ENCODE assay signal across 1 cellular context in the genomic region with DNA sequence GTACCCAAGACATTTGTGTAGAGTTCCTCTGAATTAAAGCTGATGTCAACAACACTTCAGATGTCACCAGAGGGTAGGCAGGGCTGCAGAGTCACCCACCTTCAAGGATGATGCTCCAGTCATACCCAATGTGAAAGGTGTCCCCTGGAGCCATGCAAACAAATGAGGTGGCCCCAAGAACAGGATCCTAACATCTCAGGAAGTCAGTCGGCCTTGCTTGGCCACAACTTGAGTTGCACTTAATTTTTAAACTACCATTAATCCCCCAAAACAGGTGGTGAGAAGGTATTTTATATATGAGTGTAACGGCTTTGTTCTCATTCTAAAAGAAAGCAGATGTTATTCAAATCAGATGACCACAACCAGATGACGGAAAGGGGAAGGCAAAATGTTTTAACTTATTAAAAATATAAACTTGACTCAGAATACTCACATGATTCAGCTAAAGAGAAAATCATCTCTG.
A peak's percentile ranks its signal among the peaks of the same experiment; 100 is the strongest.
TF ChIP-seq lines count a peak whose summit lies in the region.

No MANE protein-coding gene starts in this region.

TF ChIP-seq in GM12878, 131 proteins besides CTCF, POLR2A, EP300 and RAD21 (continued from another document and continues in another):
- TF ChIP-seq, protein P1, sequence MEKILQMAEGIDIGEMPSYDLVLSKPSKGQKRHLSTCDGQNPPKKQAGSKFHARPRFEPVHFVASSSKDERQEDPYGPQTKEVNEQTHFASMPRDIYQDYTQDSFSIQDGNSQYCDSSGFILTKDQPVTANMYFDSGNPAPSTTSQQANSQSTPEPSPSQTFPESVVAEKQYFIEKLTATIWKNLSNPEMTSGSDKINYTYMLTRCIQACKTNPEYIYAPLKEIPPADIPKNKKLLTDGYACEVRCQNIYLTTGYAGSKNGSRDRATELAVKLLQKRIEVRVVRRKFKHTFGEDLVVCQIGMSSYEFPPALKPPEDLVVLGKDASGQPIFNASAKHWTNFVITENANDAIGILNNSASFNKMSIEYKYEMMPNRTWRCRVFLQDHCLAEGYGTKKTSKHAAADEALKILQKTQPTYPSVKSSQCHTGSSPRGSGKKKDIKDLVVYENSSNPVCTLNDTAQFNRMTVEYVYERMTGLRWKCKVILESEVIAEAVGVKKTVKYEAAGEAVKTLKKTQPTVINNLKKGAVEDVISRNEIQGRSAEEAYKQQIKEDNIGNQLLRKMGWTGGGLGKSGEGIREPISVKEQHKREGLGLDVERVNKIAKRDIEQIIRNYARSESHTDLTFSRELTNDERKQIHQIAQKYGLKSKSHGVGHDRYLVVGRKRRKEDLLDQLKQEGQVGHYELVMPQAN (conservative IDR thresholded peaks at IDR 0.05): no peak
- no peak for TF ChIP-seq LARP7 (IDR thresholded peaks at IDR 0.05)
- peak; percentile 90 for TF ChIP-seq MTA3 (IDR thresholded peaks at IDR 0.05; ENCODE audit: borderline replicate concordance, low read length)
- peak; percentile 86 for TF ChIP-seq STAT3 (IDR thresholded peaks at IDR 0.05; ENCODE audit: low read depth, low read length)
- TF ChIP-seq MXI1 (IDR thresholded peaks at IDR 0.05; ENCODE audit: low read depth, low read length): no peak
- TF ChIP-seq RCOR1 (conservative IDR thresholded peaks at IDR 0.05; ENCODE audit: low read depth, low read length): 0 out of 2 replicates have a peak, but pooled peaks have one; percentile 30
- TF ChIP-seq FOXK2 (IDR thresholded peaks at IDR 0.05): no peak; the same call in 1 of the 2 replicates
- TF ChIP-seq, protein P2, sequence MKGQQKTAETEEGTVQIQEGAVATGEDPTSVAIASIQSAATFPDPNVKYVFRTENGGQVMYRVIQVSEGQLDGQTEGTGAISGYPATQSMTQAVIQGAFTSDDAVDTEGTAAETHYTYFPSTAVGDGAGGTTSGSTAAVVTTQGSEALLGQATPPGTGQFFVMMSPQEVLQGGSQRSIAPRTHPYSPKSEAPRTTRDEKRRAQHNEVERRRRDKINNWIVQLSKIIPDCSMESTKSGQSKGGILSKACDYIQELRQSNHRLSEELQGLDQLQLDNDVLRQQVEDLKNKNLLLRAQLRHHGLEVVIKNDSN (IDR thresholded peaks at IDR 0.05; ENCODE audit: borderline replicate concordance, extremely low read length, insufficient read depth, low read depth, low read length): no peak
- TF ChIP-seq HDGF (IDR thresholded peaks at IDR 0.05): 0 out of 2 replicates have a peak, but pooled peaks have one; percentile 29
- TF ChIP-seq MTA2 (IDR thresholded peaks at IDR 0.05; ENCODE audit: low read depth): peak; percentile 95
- TF ChIP-seq SPI1 (IDR thresholded peaks at IDR 0.05; ENCODE audit: borderline replicate concordance, insufficient read depth, low read depth, low read length): peak; percentile 34; the same call in 1 of the 2 replicates
- no peak for TF ChIP-seq SMAD5 (IDR thresholded peaks at IDR 0.05; ENCODE audit: low read depth)
- TF ChIP-seq ZNF274 (IDR thresholded peaks at IDR 0.05; ENCODE audit: insufficient read depth, insufficient read length): no peak
- no peak for TF ChIP-seq NRF1 (conservative IDR thresholded peaks at IDR 0.05; ENCODE audit: low read depth, low read length)
- no peak; the same call in 1 of the 2 replicates for TF ChIP-seq NR2C1 (IDR thresholded peaks at IDR 0.05)
- TF ChIP-seq, protein P3, sequence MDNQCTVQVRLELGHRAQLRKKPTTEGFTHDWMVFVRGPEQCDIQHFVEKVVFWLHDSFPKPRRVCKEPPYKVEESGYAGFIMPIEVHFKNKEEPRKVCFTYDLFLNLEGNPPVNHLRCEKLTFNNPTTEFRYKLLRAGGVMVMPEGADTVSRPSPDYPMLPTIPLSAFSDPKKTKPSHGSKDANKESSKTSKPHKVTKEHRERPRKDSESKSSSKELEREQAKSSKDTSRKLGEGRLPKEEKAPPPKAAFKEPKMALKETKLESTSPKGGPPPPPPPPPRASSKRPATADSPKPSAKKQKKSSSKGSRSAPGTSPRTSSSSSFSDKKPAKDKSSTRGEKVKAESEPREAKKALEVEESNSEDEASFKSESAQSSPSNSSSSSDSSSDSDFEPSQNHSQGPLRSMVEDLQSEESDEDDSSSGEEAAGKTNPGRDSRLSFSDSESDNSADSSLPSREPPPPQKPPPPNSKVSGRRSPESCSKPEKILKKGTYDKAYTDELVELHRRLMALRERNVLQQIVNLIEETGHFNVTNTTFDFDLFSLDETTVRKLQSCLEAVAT (IDR thresholded peaks at IDR 0.05): no peak
- TF ChIP-seq CBFB (IDR thresholded peaks at IDR 0.05; ENCODE audit: low read depth): peak; percentile 86
- peak; percentile 81 for TF ChIP-seq RAD51 (IDR thresholded peaks at IDR 0.05)
- TF ChIP-seq NFIC (IDR thresholded peaks at IDR 0.05; ENCODE audit: low read depth, low read length): peak; percentile 96
- TF ChIP-seq ZNF217 (IDR thresholded peaks at IDR 0.05): peak; percentile 80
- TF ChIP-seq KDM1A (IDR thresholded peaks at IDR 0.05; ENCODE audit: borderline replicate concordance): no peak
- TF ChIP-seq KLF5 (IDR thresholded peaks at IDR 0.05; ENCODE audit: partially characterized antibody): no peak
- no peak for TF ChIP-seq CHD1 (IDR thresholded peaks at IDR 0.05; ENCODE audit: low read depth, low read length)
- TF ChIP-seq SREBF2 (IDR thresholded peaks at IDR 0.05; ENCODE audit: low read length): no peak
- TF ChIP-seq IKZF2 (IDR thresholded peaks at IDR 0.05): peak; percentile 90 to 95
- TF ChIP-seq ESRRA (IDR thresholded peaks at IDR 0.05; ENCODE audit: low read length): no peak
- no peak for TF ChIP-seq HDAC6 (IDR thresholded peaks at IDR 0.05; ENCODE audit: unreplicated experiment)
- peak; percentile 75; the same call in 1 of the 2 replicates for TF ChIP-seq CHD2 (IDR thresholded peaks at IDR 0.05; ENCODE audit: borderline replicate concordance, low read depth, low read length)
- no peak for TF ChIP-seq HDAC2 (IDR thresholded peaks at IDR 0.05)
- no peak for TF ChIP-seq EGR1 (IDR thresholded peaks at IDR 0.05; ENCODE audit: borderline replicate concordance in 1 of 2, low read depth in 2 of 2, low read length in 2 of 2)
- peak in 1 of 2 experiments; percentile 75; a peak in 2 of 4 replicates for TF ChIP-seq ETV6 (conservative IDR thresholded peaks at IDR 0.05 in 1 of 2, IDR thresholded peaks at IDR 0.05 in 1 of 2; ENCODE audit: borderline replicate concordance in 1 of 2, low read depth in 1 of 2)
- peak; percentile 94 for TF ChIP-seq ATF7 (IDR thresholded peaks at IDR 0.05; ENCODE audit: low read depth)
- TF ChIP-seq FOXM1 (IDR thresholded peaks at IDR 0.05; ENCODE audit: low read depth, low read length): peak; percentile 93
- no peak for TF ChIP-seq SUPT20H (IDR thresholded peaks at IDR 0.05; ENCODE audit: borderline replicate concordance, control insufficient read depth, low read depth, low read length)
- peak; percentile 29 for TF ChIP-seq BCL3 (IDR thresholded peaks at IDR 0.05; ENCODE audit: borderline replicate concordance, insufficient read depth, low read depth, low read length, poor library complexity, severe bottlenecking)
- 0 out of 2 replicates have a peak, but pooled peaks have one; percentile 10 for TF ChIP-seq POLR2AphosphoS2 (IDR thresholded peaks at IDR 0.05; ENCODE audit: low read depth, low read length)
- TF ChIP-seq, protein P4, sequence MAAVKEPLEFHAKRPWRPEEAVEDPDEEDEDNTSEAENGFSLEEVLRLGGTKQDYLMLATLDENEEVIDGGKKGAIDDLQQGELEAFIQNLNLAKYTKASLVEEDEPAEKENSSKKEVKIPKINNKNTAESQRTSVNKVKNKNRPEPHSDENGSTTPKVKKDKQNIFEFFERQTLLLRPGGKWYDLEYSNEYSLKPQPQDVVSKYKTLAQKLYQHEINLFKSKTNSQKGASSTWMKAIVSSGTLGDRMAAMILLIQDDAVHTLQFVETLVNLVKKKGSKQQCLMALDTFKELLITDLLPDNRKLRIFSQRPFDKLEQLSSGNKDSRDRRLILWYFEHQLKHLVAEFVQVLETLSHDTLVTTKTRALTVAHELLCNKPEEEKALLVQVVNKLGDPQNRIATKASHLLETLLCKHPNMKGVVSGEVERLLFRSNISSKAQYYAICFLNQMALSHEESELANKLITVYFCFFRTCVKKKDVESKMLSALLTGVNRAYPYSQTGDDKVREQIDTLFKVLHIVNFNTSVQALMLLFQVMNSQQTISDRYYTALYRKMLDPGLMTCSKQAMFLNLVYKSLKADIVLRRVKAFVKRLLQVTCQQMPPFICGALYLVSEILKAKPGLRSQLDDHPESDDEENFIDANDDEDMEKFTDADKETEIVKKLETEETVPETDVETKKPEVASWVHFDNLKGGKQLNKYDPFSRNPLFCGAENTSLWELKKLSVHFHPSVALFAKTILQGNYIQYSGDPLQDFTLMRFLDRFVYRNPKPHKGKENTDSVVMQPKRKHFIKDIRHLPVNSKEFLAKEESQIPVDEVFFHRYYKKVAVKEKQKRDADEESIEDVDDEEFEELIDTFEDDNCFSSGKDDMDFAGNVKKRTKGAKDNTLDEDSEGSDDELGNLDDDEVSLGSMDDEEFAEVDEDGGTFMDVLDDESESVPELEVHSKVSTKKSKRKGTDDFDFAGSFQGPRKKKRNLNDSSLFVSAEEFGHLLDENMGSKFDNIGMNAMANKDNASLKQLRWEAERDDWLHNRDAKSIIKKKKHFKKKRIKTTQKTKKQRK (IDR thresholded peaks at IDR 0.05; ENCODE audit: low read depth, low read length): no peak
- peak; percentile 55 for TF ChIP-seq E2F8 (IDR thresholded peaks at IDR 0.05; ENCODE audit: low read depth, partially characterized antibody)
- peak; percentile 86 for TF ChIP-seq MEF2A (IDR thresholded peaks at IDR 0.05; ENCODE audit: insufficient read depth, low read depth, low read length)
- peak; percentile 92 for TF ChIP-seq TCF12 (IDR thresholded peaks at IDR 0.05; ENCODE audit: low read depth, low read length)
- TF ChIP-seq IRF4 (IDR thresholded peaks at IDR 0.05; ENCODE audit: low read depth, low read length): peak; percentile 88
- no peak for TF ChIP-seq WRNIP1 (IDR thresholded peaks at IDR 0.05; ENCODE audit: borderline replicate concordance, low read depth, low read length)
- no peak for TF ChIP-seq ZNF384 (IDR thresholded peaks at IDR 0.05; ENCODE audit: borderline replicate concordance, low read depth, low read length)
- TF ChIP-seq BHLHE40 (IDR thresholded peaks at IDR 0.05; ENCODE audit: borderline replicate concordance in 1 of 2, low read depth in 2 of 2, low read length in 1 of 2): peak; percentile 71 to 80
- TF ChIP-seq SP1 (IDR thresholded peaks at IDR 0.05; ENCODE audit: low read depth, low read length): no peak
- TF ChIP-seq RBBP5 (conservative IDR thresholded peaks at IDR 0.05): no peak
- peak; percentile 97 for TF ChIP-seq PAX5 (IDR thresholded peaks at IDR 0.05; ENCODE audit: borderline replicate concordance, low read depth, low read length)
- TF ChIP-seq, protein P5, sequence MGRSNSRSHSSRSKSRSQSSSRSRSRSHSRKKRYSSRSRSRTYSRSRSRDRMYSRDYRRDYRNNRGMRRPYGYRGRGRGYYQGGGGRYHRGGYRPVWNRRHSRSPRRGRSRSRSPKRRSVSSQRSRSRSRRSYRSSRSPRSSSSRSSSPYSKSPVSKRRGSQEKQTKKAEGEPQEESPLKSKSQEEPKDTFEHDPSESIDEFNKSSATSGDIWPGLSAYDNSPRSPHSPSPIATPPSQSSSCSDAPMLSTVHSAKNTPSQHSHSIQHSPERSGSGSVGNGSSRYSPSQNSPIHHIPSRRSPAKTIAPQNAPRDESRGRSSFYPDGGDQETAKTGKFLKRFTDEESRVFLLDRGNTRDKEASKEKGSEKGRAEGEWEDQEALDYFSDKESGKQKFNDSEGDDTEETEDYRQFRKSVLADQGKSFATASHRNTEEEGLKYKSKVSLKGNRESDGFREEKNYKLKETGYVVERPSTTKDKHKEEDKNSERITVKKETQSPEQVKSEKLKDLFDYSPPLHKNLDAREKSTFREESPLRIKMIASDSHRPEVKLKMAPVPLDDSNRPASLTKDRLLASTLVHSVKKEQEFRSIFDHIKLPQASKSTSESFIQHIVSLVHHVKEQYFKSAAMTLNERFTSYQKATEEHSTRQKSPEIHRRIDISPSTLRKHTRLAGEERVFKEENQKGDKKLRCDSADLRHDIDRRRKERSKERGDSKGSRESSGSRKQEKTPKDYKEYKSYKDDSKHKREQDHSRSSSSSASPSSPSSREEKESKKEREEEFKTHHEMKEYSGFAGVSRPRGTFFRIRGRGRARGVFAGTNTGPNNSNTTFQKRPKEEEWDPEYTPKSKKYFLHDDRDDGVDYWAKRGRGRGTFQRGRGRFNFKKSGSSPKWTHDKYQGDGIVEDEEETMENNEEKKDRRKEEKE (IDR thresholded peaks at IDR 0.05): no peak
- no peak for TF ChIP-seq RFX5 (IDR thresholded peaks at IDR 0.05; ENCODE audit: low read depth, low read length)
- TF ChIP-seq, protein P6, sequence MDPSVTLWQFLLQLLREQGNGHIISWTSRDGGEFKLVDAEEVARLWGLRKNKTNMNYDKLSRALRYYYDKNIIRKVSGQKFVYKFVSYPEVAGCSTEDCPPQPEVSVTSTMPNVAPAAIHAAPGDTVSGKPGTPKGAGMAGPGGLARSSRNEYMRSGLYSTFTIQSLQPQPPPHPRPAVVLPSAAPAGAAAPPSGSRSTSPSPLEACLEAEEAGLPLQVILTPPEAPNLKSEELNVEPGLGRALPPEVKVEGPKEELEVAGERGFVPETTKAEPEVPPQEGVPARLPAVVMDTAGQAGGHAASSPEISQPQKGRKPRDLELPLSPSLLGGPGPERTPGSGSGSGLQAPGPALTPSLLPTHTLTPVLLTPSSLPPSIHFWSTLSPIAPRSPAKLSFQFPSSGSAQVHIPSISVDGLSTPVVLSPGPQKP (IDR thresholded peaks at IDR 0.05; ENCODE audit: low read depth, low read length): no peak
- TF ChIP-seq JUND (IDR thresholded peaks at IDR 0.05; ENCODE audit: low read depth, low read length): peak; percentile 63
- TF ChIP-seq YBX1 (IDR thresholded peaks at IDR 0.05): no peak
